ENCODE assay signal across 1 cellular context in the genomic region with DNA sequence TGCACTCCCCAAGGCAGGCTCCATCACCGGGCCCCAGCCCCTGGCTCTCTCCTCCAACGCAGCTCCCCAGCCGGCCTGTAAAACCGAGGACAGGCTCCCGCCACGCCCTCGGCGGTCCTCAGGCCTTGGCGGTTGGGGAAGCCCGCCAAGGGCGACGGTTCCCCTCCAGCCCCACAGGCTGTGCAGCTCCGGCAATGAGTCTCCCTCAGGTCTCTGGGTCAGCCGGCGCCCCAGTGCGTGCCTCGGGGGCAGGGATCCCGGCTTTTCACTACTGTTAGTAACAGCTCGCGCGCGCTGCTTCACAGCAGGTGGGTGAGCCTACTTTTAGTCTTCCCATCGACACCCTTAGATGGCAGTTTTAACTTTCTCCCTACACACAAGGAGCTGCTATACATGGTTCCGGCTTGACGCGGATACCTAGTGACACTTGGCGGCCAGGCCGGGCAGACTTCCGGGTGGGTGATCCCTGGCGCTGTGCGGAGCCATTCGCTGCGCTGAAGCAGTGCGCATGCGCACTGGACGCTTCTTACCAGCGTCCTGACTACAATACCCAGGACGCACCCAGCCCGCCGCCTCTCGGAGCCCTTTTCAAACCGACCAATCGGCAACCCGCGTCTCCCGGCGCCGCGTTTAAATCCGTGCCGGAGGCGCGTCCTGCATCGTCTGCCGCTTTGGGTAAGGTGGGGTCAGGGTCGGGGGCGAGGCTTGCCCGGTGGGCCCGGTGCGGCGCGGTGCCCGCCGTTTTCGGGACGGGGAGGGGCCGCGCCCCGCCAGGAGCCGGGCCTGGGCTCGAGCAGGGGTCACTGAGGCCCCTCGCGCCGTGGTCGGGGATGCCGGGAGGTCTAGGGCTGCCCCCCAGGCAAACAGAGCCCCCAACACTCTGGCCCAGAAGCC.
TF ChIP-seq lines count a peak whose summit lies in the region.

GTSE1 (plus strand) TSS at position 614 of the 894 bp plus-strand sequence. CDS start 531 bp downstream, outside the sequence.

TF ChIP-seq in HEK293, 187 proteins besides CTCF, POLR2A, EP300 and RAD21 (continued from another document):
- peak; percentile 84 for TF ChIP-seq ZBTB26 (tag by site-specific recombination; optimal IDR thresholded peaks at IDR 0.05)
- TF ChIP-seq KLF10 (tag by site-specific recombination; IDR thresholded peaks at IDR 0.05): peak; percentile 48
- peak; percentile 88 for TF ChIP-seq ZNF76 (tag by site-specific recombination; IDR thresholded peaks at IDR 0.05; ENCODE audit: borderline replicate concordance, low read depth)
- peak; percentile 95 for TF ChIP-seq ZBTB11 (tag by site-specific recombination; conservative IDR thresholded peaks at IDR 0.05; ENCODE audit: low read depth)
- TF ChIP-seq ZNF37A (tag by site-specific recombination; IDR thresholded peaks at IDR 0.05): no peak
- peak; percentile 50; the same call in 1 of the 2 replicates for TF ChIP-seq MZF1 (tag by site-specific recombination; IDR thresholded peaks at IDR 0.05; ENCODE audit: borderline replicate concordance)
- peak; percentile 88 for TF ChIP-seq ZNF704 (tag by site-specific recombination; IDR thresholded peaks at IDR 0.05)
- TF ChIP-seq ZBTB44 (tag by site-specific recombination; IDR thresholded peaks at IDR 0.05): no peak; the same call in 1 of the 2 replicates
- TF ChIP-seq ZNF146 (tag by site-specific recombination; IDR thresholded peaks at IDR 0.05): no peak
- TF ChIP-seq SP7 (tag by site-specific recombination; IDR thresholded peaks at IDR 0.05): peak; percentile 64
- 0 out of 2 replicates have a peak, but pooled peaks have one; percentile 31 for TF ChIP-seq BCL11A (tag by site-specific recombination; IDR thresholded peaks at IDR 0.05; ENCODE audit: low read depth)
- TF ChIP-seq ZBTB17 (tag by site-specific recombination; IDR thresholded peaks at IDR 0.05): peak; percentile 82; the same call in 1 of the 2 replicates
- no peak for TF ChIP-seq ZNF211 (tag by site-specific recombination; IDR thresholded peaks at IDR 0.05; ENCODE audit: low read depth)
- TF ChIP-seq KLF9 (tag by site-specific recombination; IDR thresholded peaks at IDR 0.05; ENCODE audit: low read depth): peak; percentile 33
- 0 out of 2 replicates have a peak, but pooled peaks have one; percentile 44 for TF ChIP-seq ZBTB10 (tag by site-specific recombination; IDR thresholded peaks at IDR 0.05)
- no peak for TF ChIP-seq ZNF274 (IDR thresholded peaks at IDR 0.05; ENCODE audit: low read length)
- no peak for TF ChIP-seq ZNF274 (tag by site-specific recombination; IDR thresholded peaks at IDR 0.05; ENCODE audit: borderline replicate concordance)
- peak; percentile 70 for TF ChIP-seq GLIS2 (tag by site-specific recombination; IDR thresholded peaks at IDR 0.05)
- TF ChIP-seq ZNF335 (tag by site-specific recombination; conservative IDR thresholded peaks at IDR 0.05): peak; percentile 97
- TF ChIP-seq KLF16 (tag by site-specific recombination; IDR thresholded peaks at IDR 0.05): peak; percentile 69; the same call in 1 of the 2 replicates
- TF ChIP-seq GLIS1 (tag by site-specific recombination; IDR thresholded peaks at IDR 0.05): peak; percentile 39; the same call in 1 of the 2 replicates
- TF ChIP-seq ELK4 (IDR thresholded peaks at IDR 0.05; ENCODE audit: borderline replicate concordance, low read depth, low read length): no peak
- peak; percentile 33; the same call in 1 of the 2 replicates for TF ChIP-seq ZNF394 (tag by site-specific recombination; IDR thresholded peaks at IDR 0.05; ENCODE audit: borderline replicate concordance)
- TF ChIP-seq PRDM10 (tag by site-specific recombination; IDR thresholded peaks at IDR 0.05): peak; percentile 77
- TF ChIP-seq ZNF529 (tag by site-specific recombination; IDR thresholded peaks at IDR 0.05; ENCODE audit: insufficient replicate concordance): no peak
- peak; percentile 91 for TF ChIP-seq SP3 (tag by site-specific recombination; IDR thresholded peaks at IDR 0.05)
- peak; percentile 69 for TF ChIP-seq HIC1 (tag by site-specific recombination; IDR thresholded peaks at IDR 0.05)
- peak; percentile 97 for TF ChIP-seq ZBTB20 (tag by site-specific recombination; IDR thresholded peaks at IDR 0.05)
- TF ChIP-seq, protein P1, sequence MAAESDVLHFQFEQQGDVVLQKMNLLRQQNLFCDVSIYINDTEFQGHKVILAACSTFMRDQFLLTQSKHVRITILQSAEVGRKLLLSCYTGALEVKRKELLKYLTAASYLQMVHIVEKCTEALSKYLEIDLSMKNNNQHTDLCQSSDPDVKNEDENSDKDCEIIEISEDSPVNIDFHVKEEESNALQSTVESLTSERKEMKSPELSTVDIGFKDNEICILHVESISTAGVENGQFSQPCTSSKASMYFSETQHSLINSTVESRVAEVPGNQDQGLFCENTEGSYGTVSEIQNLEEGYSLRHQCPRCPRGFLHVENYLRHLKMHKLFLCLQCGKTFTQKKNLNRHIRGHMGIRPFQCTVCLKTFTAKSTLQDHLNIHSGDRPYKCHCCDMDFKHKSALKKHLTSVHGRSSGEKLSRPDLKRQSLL (tag by site-specific recombination; IDR thresholded peaks at IDR 0.05): peak; percentile 80; the same call in 1 of the 2 replicates
- TF ChIP-seq SP2 (tag by site-specific recombination; IDR thresholded peaks at IDR 0.05): peak; percentile 84
